ENCODE assay signal across 22 cellular contexts in the genomic region with DNA sequence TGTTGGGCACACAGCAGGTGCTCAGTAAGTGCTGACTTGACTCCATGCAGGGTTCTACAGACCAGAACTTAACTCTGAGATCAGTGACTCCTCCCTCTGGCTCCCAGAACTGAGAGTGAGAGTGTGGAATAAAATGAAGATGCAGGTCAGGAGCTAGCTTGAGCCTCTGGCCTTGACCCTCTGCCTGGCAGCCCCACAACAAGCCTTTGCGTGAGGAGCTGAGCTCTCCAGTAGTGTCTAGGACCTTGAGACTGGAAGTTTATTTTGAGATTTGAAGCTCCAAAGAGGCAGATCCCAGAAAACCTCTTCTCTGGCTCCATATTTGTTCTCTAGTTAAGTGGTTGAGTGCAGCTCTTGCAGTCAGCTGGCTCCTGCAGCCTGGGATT. TPM values are rescaled to one million over a fixed set of nuclear protein-coding genes. Genes with fewer than 3 reads are reported as not detected.
"Had no signal": no experiment of that assay in that cellular context is flagged by ENCODE, and none has a peak within 500 bp of the region (broad histone marks: within the 10 kb centered on the region; RNA-seq: fewer than 3 reads in every experiment).

No MANE protein-coding gene starts in this region.

- ATAC-seq: activated CD8-positive, alpha-beta T cell treated with anti-CD3 and anti-CD28 coated beads, Interleukin-2, amount 10 ng/mL, durations not matched to agents 7 days and 5 days; left ventricle myocardium superior; right cardiac atrium; stimulated activated naive B cell treated with anti-CD40 and anti-IgM and Interleukin-4, amounts not matched to agents 10 μg/mL and 1 μg/mL and 100 μg/mL, for 72 hours had no signal

- H3K9me3 Mint-ChIP-seq: activated B cell treated with CpG ODN at 0.5 μM for 24 hours; activated naive CD4-positive, alpha-beta T cell treated with anti-CD3 and anti-CD28 coated beads for 36 hours; activated naive CD8-positive, alpha-beta T cell treated with anti-CD3 and anti-CD28 coated beads, Interleukin-2, amount 10 ng/mL, durations not matched to agents 7 days and 5 days; brain; naive B cell; stimulated activated naive B cell treated with anti-CD40 and anti-IgM and Interleukin-4, amounts not matched to agents 10 μg/mL and 1 μg/mL and 100 μg/mL, for 72 hours; T-helper 2 cell treated with Interferon-gamma antibody and Interleukin-4, amounts not matched to agents 5 μg/mL and 100 μg/mL, for 36 hours had no signal

- H3K27ac ChIP-seq: ascending aorta, cardiac muscle cell, coronary artery, dorsolateral prefrontal cortex, stomach, tibial artery had no signal

- H3K9me3 ChIP-seq: ascending aorta, stomach, tibial artery had no signal

- H3K4me3 Mint-ChIP-seq: activated B cell treated with CpG ODN at 0.5 μM for 24 hours; activated CD8-positive, alpha-beta T cell treated with anti-CD3 and anti-CD28 coated beads, Interleukin-2, amount 10 ng/mL, durations not matched to agents 7 days and 5 days; activated naive CD4-positive, alpha-beta T cell treated with anti-CD3 and anti-CD28 coated beads for 36 hours; activated naive CD8-positive, alpha-beta T cell treated with anti-CD3 and anti-CD28 coated beads, Interleukin-2, amount 10 ng/mL, durations not matched to agents 7 days and 5 days; stimulated activated naive B cell treated with anti-CD40 and anti-IgM and Interleukin-4, amounts not matched to agents 10 μg/mL and 1 μg/mL and 100 μg/mL, for 72 hours; T-helper 2 cell treated with Interferon-gamma antibody and Interleukin-4, amounts not matched to agents 5 μg/mL and 100 μg/mL, for 36 hours had no signal

- H3K36me3 Mint-ChIP-seq: activated naive CD8-positive, alpha-beta T cell treated with anti-CD3 and anti-CD28 coated beads, Interleukin-2, amount 10 ng/mL, durations not matched to agents 7 days and 5 days; brain; naive B cell; stimulated activated naive B cell treated with anti-CD40 and anti-IgM and Interleukin-4, amounts not matched to agents 10 μg/mL and 1 μg/mL and 100 μg/mL, for 72 hours had no signal

- H3K4me3 ChIP-seq: ascending aorta, cardiac muscle cell, coronary artery, dorsolateral prefrontal cortex, stomach, tibial artery had no signal

- H3K27ac Mint-ChIP-seq: activated B cell treated with CpG ODN at 0.5 μM for 24 hours; activated CD8-positive, alpha-beta T cell treated with anti-CD3 and anti-CD28 coated beads, Interleukin-2, amount 10 ng/mL, durations not matched to agents 7 days and 5 days; activated naive CD4-positive, alpha-beta T cell treated with anti-CD3 and anti-CD28 coated beads for 36 hours; activated naive CD8-positive, alpha-beta T cell treated with anti-CD3 and anti-CD28 coated beads, Interleukin-2, amount 10 ng/mL, durations not matched to agents 7 days and 5 days; stimulated activated naive B cell treated with anti-CD40 and anti-IgM and Interleukin-4, amounts not matched to agents 10 μg/mL and 1 μg/mL and 100 μg/mL, for 72 hours; T-helper 2 cell treated with Interferon-gamma antibody and Interleukin-4, amounts not matched to agents 5 μg/mL and 100 μg/mL, for 36 hours had no signal

- H3K27me3 ChIP-seq: ascending aorta had no signal

- DNase-seq: activated B cell treated with CpG ODN at 0.5 μM for 24 hours; activated CD8-positive, alpha-beta T cell treated with anti-CD3 and anti-CD28 coated beads, Interleukin-2, amount 10 ng/mL, durations not matched to agents 7 days and 5 days; activated effector memory CD4-positive, alpha-beta T cell treated with Interleukin-2 at 50 U/mL for 16 hours; activated naive CD4-positive, alpha-beta T cell treated with anti-CD3 and anti-CD28 coated beads for 36 hours; activated naive CD8-positive, alpha-beta T cell treated with anti-CD3 and anti-CD28 coated beads, Interleukin-2, amount 10 ng/mL, durations not matched to agents 7 days and 5 days; cerebellar nuclear complex; dorsolateral prefrontal cortex; effector memory CD4-positive, alpha-beta T cell; left ventricle myocardium superior; naive B cell; occipital lobe; right cardiac atrium; stimulated activated CD4-positive, alpha-beta T cell treated with anti-CD3 and anti-CD28 coated beads, Interleukin-15, amount 100 ng/mL, for 24 hours; stimulated activated CD4-positive, alpha-beta T cell treated with anti-CD3 and anti-CD28 coated beads, Interleukin-2, amount 100 ng/mL, for 24 hours; stimulated activated naive B cell treated with anti-CD40 and anti-IgM and Interleukin-4, amounts not matched to agents 10 μg/mL and 1 μg/mL and 100 μg/mL, for 72 hours; stomach; tibial artery had no signal

- H3K36me3 ChIP-seq: ascending aorta, cardiac muscle cell, stomach, tibial artery had no signal

RNA-seq across cellular contexts. Expression of a gene that starts 3.4 kb away (rescaled TPM):
- total RNA-seq: activated CD8-positive, alpha-beta T cell treated with anti-CD3 and anti-CD28 coated beads, Interleukin-2, amount 10 ng/mL, durations not matched to agents 7 days and 5 days had no signal
